ENCODE assay signal across 9 cellular contexts in genomic region chr5:107486489-107486888, GRCh38.
DNase-seq lines count a peak whose midpoint lies in the region; ATAC-seq and TF ChIP-seq lines count a peak whose summit lies in the region.
"Had no signal": no experiment of that assay in that cellular context is flagged by ENCODE, and none has a peak within 500 bp of the region (broad histone marks: within the 10 kb centered on the region; RNA-seq: fewer than 3 reads in every experiment).

No MANE protein-coding gene starts in this region.

- H3K4me3 ChIP-seq in skeletal muscle cell (ENCODE audit: low read depth, low read length) (no peak overlapping the region), endodermal cell (ENCODE audit: low read length) (no peak overlapping the region), ovary (no peak overlapping the region)

- H3K4me3 Mint-ChIP-seq in endodermal cell: no peak overlapping the region
- H3K4me3 Mint-ChIP-seq: nephron had no signal

- H3K9me3 Mint-ChIP-seq in endodermal cell: no peaks in the 10 kb centered on the region
- H3K9me3 Mint-ChIP-seq: nephron had no signal

- H3K27ac ChIP-seq in endodermal cell (ENCODE audit: low read depth, low read length) (no peak overlapping the region), ovary (no peak overlapping the region)

- WGBS in endodermal cell (ENCODE audit: insufficient coverage in 1 of 2, insufficient read length in 1 of 2), 2 experiments: 100% methylated on average over 1 of the region's 2 CpGs; no CpG with 5 or more reads in 1 of the 2 experiments
- 87 to 99% (median 99%) methylated on average over 2 of the region's 2 CpGs for WGBS in ovary, 3 donors

- peaks cover 5% of the 10 kb centered on the region for H3K36me3 Mint-ChIP-seq in endodermal cell (ENCODE audit: low read depth)

- ATAC-seq in HG03432 (IDR thresholded peaks at IDR 0.05; ENCODE audit: unreplicated experiment): peak; percentile 81

- H3K27me3 ChIP-seq in endodermal cell (ENCODE audit: control insufficient read depth, insufficient read depth, low read length, poor library complexity, severe bottlenecking): no peaks in the 10 kb centered on the region
- no peaks in the 10 kb centered on the region for H3K27me3 ChIP-seq in ovary

- no peak for TF ChIP-seq CTCF in endodermal cell (conservative IDR thresholded peaks at IDR 0.05)
- no peak for TF ChIP-seq CTCF in ovary (IDR thresholded peaks at IDR 0.05)

- H3K9ac ChIP-seq in endodermal cell (ENCODE audit: extremely low read depth, low read length, poor library complexity, severe bottlenecking): no peak overlapping the region

- no peak for TF ChIP-seq POLR2A in ovary (IDR thresholded peaks at IDR 0.05)

- H3K4me1 ChIP-seq in endodermal cell (ENCODE audit: control insufficient read depth, insufficient read depth, low read length) (peaks cover 3% of the 10 kb centered on the region), ovary (ENCODE audit: insufficient read depth) (no peaks in the 10 kb centered on the region)

- TF ChIP-seq EP300 in ovary (IDR thresholded peaks at IDR 0.05): no peak

- no peaks in the 10 kb centered on the region for H3K27me3 Mint-ChIP-seq in endodermal cell (ENCODE audit: insufficient read depth)

- H3K36me3 ChIP-seq in endodermal cell (ENCODE audit: control insufficient read depth, insufficient read depth, low read length) (peaks cover 4% of the 10 kb centered on the region), ovary (no peaks in the 10 kb centered on the region)

- intact Hi-C loops in ovary (cut with DNase I): no loop called here

- DNase-seq in activated naive CD4-positive, alpha-beta T cell treated with Interleukin-2 at 50 U/mL for 16 hours: peak; percentile 61
- no peak for DNase-seq in activated naive CD4-positive, alpha-beta T cell (lab: John Stamatoyannopoulos, UW)
- peak; percentile 37 for DNase-seq in activated CD8-positive, alpha-beta memory T cell treated with anti-CD3 and anti-CD28 coated beads, Interleukin-2, amount 50 U/mL, for 4 hours
- DNase-seq in skeletal muscle cell (ENCODE audit: low read depth) (peak; percentile 52), endodermal cell (no peak), ovary (no peak), 8988T (no peak)

- no peaks in the 10 kb centered on the region for H3K9me3 ChIP-seq in endodermal cell (ENCODE audit: control insufficient read depth, low read length)
- no peaks in the 10 kb centered on the region for H3K9me3 ChIP-seq in ovary

- H3K27ac Mint-ChIP-seq in endodermal cell: no peak overlapping the region

- peaks cover 35% of the 10 kb centered on the region for H3K4me1 Mint-ChIP-seq in endodermal cell

Comparison
In these comparisons a context has a peak if more than half of its experiments do, and no peak if none do; other contexts are left out.
1. DNase-seq: peak in activated naive CD4-positive, alpha-beta T cell treated with Interleukin-2 at 50 U/mL for 16 hours (single experiment), activated CD8-positive, alpha-beta memory T cell treated with anti-CD3 and anti-CD28 coated beads, Interleukin-2, amount 50 U/mL, for 4 hours (single experiment) and skeletal muscle cell (single experiment); none in activated naive CD4-positive, alpha-beta T cell (0 of 4), endodermal cell (single experiment), ovary (0 of 5) and 8988T (single experiment).